ENCODE assay signal across 20 cellular contexts in genomic region chr20:57762531-57763234, GRCh38.
"Had no signal": no experiment of that assay in that cellular context is flagged by ENCODE, and none has a peak within 500 bp of the region (broad histone marks: within the 10 kb centered on the region; RNA-seq: fewer than 3 reads in every experiment).

No MANE protein-coding gene starts in this region.

- DNase-seq: activated CD4-positive, alpha-beta T cell treated with anti-CD3 and anti-CD28 coated beads, Interleukin-2, amount 50 U/mL, for 4 hours; activated CD8-positive, alpha-beta memory T cell treated with anti-CD3 and anti-CD28 coated beads for 24 hours; activated naive CD4-positive, alpha-beta T cell treated with anti-CD3 and anti-CD28 coated beads, Interleukin-2, amount 10 ng/mL, durations not matched to agents 7 days and 5 days; activated T-cell treated with anti-CD3 and anti-CD28 coated beads, Interleukin-2, amount 50 U/mL, for 48 hours; amygdala; cerebellar nuclear complex; erythroblast; foreskin fibroblast; heart right ventricle; left colon; lower lobe of right lung; mesendoderm; naive B cell; occipital lobe; posterior cingulate gyrus; stimulated activated CD4-positive, alpha-beta T cell treated with anti-CD3 and anti-CD28 coated beads, Interleukin-4, amount 100 ng/mL, for 1 hour; stimulated activated naive CD4-positive, alpha-beta T cell treated with Interleukin-2 at 50 U/mL for 16 hours; T-helper 1 cell had no signal

- H3K27ac ChIP-seq: heart right ventricle, lower lobe of right lung, upper lobe of left lung had no signal

- H3K27me3 ChIP-seq: heart right ventricle, upper lobe of left lung had no signal

- H3K36me3 ChIP-seq: heart right ventricle, lower lobe of right lung, upper lobe of left lung had no signal

- ATAC-seq: heart right ventricle, left colon, lower lobe of right lung, WTC11 had no signal

- H3K4me1 ChIP-seq: heart right ventricle, lower lobe of right lung, upper lobe of left lung had no signal

- H3K9me3 ChIP-seq: upper lobe of left lung had no signal

- H3K4me3 ChIP-seq: heart right ventricle, lower lobe of right lung, upper lobe of left lung had no signal
